Comparison of ENCODE assay signal across 1 cellular context in the genomic region with DNA sequence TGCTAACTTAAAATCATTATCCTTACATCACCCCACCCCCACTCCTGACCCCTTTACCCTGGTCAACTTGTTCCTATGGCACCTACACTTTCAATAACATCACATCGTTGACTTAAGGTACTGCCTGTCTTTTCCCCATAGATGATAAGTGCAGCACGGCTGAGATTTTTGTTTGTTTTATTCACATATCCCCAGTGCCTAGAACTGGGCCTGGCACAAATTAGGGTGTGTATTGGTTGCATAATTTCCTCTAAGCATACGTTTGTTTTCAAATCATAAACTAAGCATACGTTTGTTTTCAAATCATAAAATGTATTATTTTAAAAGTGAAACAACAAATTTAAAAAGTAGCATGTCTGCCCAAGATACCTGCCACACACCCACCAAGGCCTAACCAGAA.
TF ChIP-seq lines count a peak whose summit lies in the region.

No MANE protein-coding gene starts in this region.

TF ChIP-seq in WTC11, 78 proteins besides CTCF, POLR2A, EP300 and RAD21 (continued from another document):
- TF ChIP-seq, protein P1, sequence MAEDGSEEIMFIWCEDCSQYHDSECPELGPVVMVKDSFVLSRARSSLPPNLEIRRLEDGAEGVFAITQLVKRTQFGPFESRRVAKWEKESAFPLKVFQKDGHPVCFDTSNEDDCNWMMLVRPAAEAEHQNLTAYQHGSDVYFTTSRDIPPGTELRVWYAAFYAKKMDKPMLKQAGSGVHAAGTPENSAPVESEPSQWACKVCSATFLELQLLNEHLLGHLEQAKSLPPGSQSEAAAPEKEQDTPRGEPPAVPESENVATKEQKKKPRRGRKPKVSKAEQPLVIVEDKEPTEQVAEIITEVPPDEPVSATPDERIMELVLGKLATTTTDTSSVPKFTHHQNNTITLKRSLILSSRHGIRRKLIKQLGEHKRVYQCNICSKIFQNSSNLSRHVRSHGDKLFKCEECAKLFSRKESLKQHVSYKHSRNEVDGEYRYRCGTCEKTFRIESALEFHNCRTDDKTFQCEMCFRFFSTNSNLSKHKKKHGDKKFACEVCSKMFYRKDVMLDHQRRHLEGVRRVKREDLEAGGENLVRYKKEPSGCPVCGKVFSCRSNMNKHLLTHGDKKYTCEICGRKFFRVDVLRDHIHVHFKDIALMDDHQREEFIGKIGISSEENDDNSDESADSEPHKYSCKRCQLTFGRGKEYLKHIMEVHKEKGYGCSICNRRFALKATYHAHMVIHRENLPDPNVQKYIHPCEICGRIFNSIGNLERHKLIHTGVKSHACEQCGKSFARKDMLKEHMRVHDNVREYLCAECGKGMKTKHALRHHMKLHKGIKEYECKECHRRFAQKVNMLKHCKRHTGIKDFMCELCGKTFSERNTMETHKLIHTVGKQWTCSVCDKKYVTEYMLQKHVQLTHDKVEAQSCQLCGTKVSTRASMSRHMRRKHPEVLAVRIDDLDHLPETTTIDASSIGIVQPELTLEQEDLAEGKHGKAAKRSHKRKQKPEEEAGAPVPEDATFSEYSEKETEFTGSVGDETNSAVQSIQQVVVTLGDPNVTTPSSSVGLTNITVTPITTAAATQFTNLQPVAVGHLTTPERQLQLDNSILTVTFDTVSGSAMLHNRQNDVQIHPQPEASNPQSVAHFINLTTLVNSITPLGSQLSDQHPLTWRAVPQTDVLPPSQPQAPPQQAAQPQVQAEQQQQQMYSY (CRISPR knock-in tag; IDR thresholded peaks at IDR 0.05), result no peak
- TF ChIP-seq ZNF138 (CRISPR knock-in tag; conservative IDR thresholded peaks at IDR 0.05), result no peak
- TF ChIP-seq NFYB (CRISPR knock-in tag; conservative IDR thresholded peaks at IDR 0.05; ENCODE audit: low read depth), result no peak
- TF ChIP-seq, protein P2, sequence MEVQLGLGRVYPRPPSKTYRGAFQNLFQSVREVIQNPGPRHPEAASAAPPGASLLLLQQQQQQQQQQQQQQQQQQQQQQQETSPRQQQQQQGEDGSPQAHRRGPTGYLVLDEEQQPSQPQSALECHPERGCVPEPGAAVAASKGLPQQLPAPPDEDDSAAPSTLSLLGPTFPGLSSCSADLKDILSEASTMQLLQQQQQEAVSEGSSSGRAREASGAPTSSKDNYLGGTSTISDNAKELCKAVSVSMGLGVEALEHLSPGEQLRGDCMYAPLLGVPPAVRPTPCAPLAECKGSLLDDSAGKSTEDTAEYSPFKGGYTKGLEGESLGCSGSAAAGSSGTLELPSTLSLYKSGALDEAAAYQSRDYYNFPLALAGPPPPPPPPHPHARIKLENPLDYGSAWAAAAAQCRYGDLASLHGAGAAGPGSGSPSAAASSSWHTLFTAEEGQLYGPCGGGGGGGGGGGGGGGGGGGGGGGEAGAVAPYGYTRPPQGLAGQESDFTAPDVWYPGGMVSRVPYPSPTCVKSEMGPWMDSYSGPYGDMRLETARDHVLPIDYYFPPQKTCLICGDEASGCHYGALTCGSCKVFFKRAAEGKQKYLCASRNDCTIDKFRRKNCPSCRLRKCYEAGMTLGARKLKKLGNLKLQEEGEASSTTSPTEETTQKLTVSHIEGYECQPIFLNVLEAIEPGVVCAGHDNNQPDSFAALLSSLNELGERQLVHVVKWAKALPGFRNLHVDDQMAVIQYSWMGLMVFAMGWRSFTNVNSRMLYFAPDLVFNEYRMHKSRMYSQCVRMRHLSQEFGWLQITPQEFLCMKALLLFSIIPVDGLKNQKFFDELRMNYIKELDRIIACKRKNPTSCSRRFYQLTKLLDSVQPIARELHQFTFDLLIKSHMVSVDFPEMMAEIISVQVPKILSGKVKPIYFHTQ (CRISPR knock-in tag; IDR thresholded peaks at IDR 0.05), result no peak
- no peak for TF ChIP-seq TEAD4 (CRISPR knock-in tag; IDR thresholded peaks at IDR 0.05)
